In genomic region chr9:114271556-114272510, GRCh38 we compare ENCODE assay signal across 9 cellular contexts. TPM values are rescaled to one million over a fixed set of nuclear protein-coding genes. Genes with fewer than 3 reads are reported as not detected.
DNase-seq lines count a peak whose midpoint lies in the region; ATAC-seq, FAIRE-seq and TF ChIP-seq lines count a peak whose summit lies in the region.
"Had no signal": no experiment of that assay in that cellular context is flagged by ENCODE, and none has a peak within 500 bp of the region (broad histone marks: within the 10 kb centered on the region; RNA-seq: fewer than 3 reads in every experiment).

No MANE protein-coding gene starts in this region.

- peak; percentile 52 for DNase-seq in natural killer cell treated with Interleukin-12 subunit alpha and Interleukin-12 subunit beta and Interleukin-15 and Interleukin-18, amount 100 ng/mL, for 72 hours (ENCODE audit: low spot score)
- DNase-seq in natural killer cell (no peak), astrocyte (ENCODE audit: low read depth) (peak; percentile 46), keratinocyte (ENCODE audit: low read depth, low spot score) (no peak), aorta (peak; percentile 62 to 84), epidermal melanocyte (ENCODE audit: insufficient read length, low spot score) (no peak), T-helper 9 cell (no peak)
- no peak for DNase-seq in effector CD4-positive, alpha-beta T cell
- DNase-seq: stimulated activated naive CD4-positive, alpha-beta T cell treated with Interleukin-2 at 50 U/mL for 16 hours had no signal

- peak in 1 of 2 donors; percentile 17 for ATAC-seq in natural killer cell treated with Interleukin-12 subunit alpha and Interleukin-12 subunit beta and Interleukin-15 and Interleukin-18, amount 100 ng/mL, for 72 hours
- ATAC-seq in natural killer cell (no peak), aorta (ENCODE audit: low FRiP score) (peak; percentile 65)

- no peaks in the 10 kb centered on the region for H3K9me3 Mint-ChIP-seq in natural killer cell treated with Interleukin-12 subunit alpha and Interleukin-12 subunit beta and Interleukin-15 and Interleukin-18, amount 100 ng/mL, for 72 hours
- H3K9me3 Mint-ChIP-seq in natural killer cell (no peaks in the 10 kb centered on the region), astrocyte (ENCODE audit: unreplicated experiment) (no peaks in the 10 kb centered on the region)

- H3K4me3 ChIP-seq in astrocyte (ENCODE audit: insufficient read depth, low read depth, low read length) (no peak overlapping the region), keratinocyte (ENCODE audit: control insufficient read depth in 2 of 3, extremely low read depth in 1 of 3, insufficient read depth in 2 of 3, low read depth in 1 of 3, low read length in 3 of 3) (no peak overlapping the region), aorta (ENCODE audit: low read length in 2 of 2) (no peak overlapping the region)

- no peak overlapping the region for H2AFZ ChIP-seq in astrocyte (ENCODE audit: low read depth, low read length)
- H2AFZ ChIP-seq in keratinocyte (ENCODE audit: control insufficient read depth, low read length), result no peak overlapping the region

- no peak overlapping the region for H3K27ac Mint-ChIP-seq in natural killer cell treated with Interleukin-12 subunit alpha and Interleukin-12 subunit beta and Interleukin-15 and Interleukin-18, amount 100 ng/mL, for 72 hours
- H3K27ac Mint-ChIP-seq in natural killer cell (no peak overlapping the region), astrocyte (ENCODE audit: unreplicated experiment) (peak overlapping the region; percentile 55)

- H3K27me3 ChIP-seq in astrocyte (ENCODE audit: insufficient read depth, low read length) (peaks cover 2% of the 10 kb centered on the region), keratinocyte (ENCODE audit: control insufficient read depth, extremely low read depth, insufficient read depth, low read length) (no peaks in the 10 kb centered on the region), aorta (ENCODE audit: control insufficient read depth in 1 of 2, insufficient read depth in 2 of 2, low read length in 1 of 2) (no peaks in the 10 kb centered on the region)

- H3K9ac ChIP-seq in astrocyte (ENCODE audit: low read length) (no peak overlapping the region), keratinocyte (ENCODE audit: control insufficient read depth, extremely low read depth, insufficient read depth, low read length) (no peak overlapping the region)

- 38 to 68% methylated on average over 18 of the region's 18 CpGs for WGBS in aorta, 2 donors

- no peak for TF ChIP-seq CTCF in natural killer cell (IDR thresholded peaks at IDR 0.05)
- peak; percentile 29 for TF ChIP-seq CTCF in astrocyte (IDR thresholded peaks at IDR 0.05; ENCODE audit: insufficient read depth, low read depth, low read length)
- peak; percentile 14 to 50 (median 43) for TF ChIP-seq CTCF in keratinocyte (optimal IDR thresholded peaks at IDR 0.05 in 1 of 3, IDR thresholded peaks at IDR 0.05 in 1 of 3, conservative IDR thresholded peaks at IDR 0.05 in 1 of 3; ENCODE audit: extremely low read depth in 1 of 3, insufficient read depth in 2 of 3, low read length in 3 of 3)

- no peak overlapping the region for H3K4me3 Mint-ChIP-seq in natural killer cell treated with Interleukin-12 subunit alpha and Interleukin-12 subunit beta and Interleukin-15 and Interleukin-18, amount 100 ng/mL, for 72 hours
- H3K4me3 Mint-ChIP-seq in natural killer cell (no peak overlapping the region), astrocyte (ENCODE audit: unreplicated experiment) (no peak overlapping the region)

- H3K36me3 Mint-ChIP-seq in natural killer cell treated with Interleukin-12 subunit alpha and Interleukin-12 subunit beta and Interleukin-15 and Interleukin-18, amount 100 ng/mL, for 72 hours, result no peaks in the 10 kb centered on the region
- H3K36me3 Mint-ChIP-seq in natural killer cell (no peaks in the 10 kb centered on the region), astrocyte (ENCODE audit: low read depth, unreplicated experiment) (peaks cover 21% of the 10 kb centered on the region)

- H3K9me3 ChIP-seq in astrocyte (ENCODE audit: insufficient read depth, low read depth, low read length) (no peaks in the 10 kb centered on the region), keratinocyte (ENCODE audit: control insufficient read depth, low read depth, low read length) (no peaks in the 10 kb centered on the region), aorta (ENCODE audit: control insufficient read depth, low read length) (no peaks in the 10 kb centered on the region)

- H4K20me1 ChIP-seq in astrocyte (ENCODE audit: insufficient read depth, low read length) (peaks cover 5% of the 10 kb centered on the region), keratinocyte (ENCODE audit: control insufficient read depth, extremely low read depth, insufficient read depth, low read length) (peaks cover 3% of the 10 kb centered on the region)

- H3K4me1 ChIP-seq in astrocyte (ENCODE audit: insufficient read depth, low read length), result peaks cover 22% of the 10 kb centered on the region
- peaks cover 41% of the 10 kb centered on the region for H3K4me1 ChIP-seq in keratinocyte (ENCODE audit: control insufficient read depth, extremely low read depth, insufficient read depth, low read length)
- no peaks in the 10 kb centered on the region for H3K4me1 ChIP-seq in aorta (ENCODE audit: control insufficient read depth in 1 of 2, insufficient read depth in 2 of 2, low read length in 2 of 2)

- H3K4me1 Mint-ChIP-seq in natural killer cell treated with Interleukin-12 subunit alpha and Interleukin-12 subunit beta and Interleukin-15 and Interleukin-18, amount 100 ng/mL, for 72 hours (ENCODE audit: low read depth in 2 of 2), result no peaks in the 10 kb centered on the region
- H3K4me1 Mint-ChIP-seq in natural killer cell (no peaks in the 10 kb centered on the region), astrocyte (ENCODE audit: low read depth, unreplicated experiment) (peaks cover 15% of the 10 kb centered on the region)

- no peak overlapping the region for H3K27ac ChIP-seq in astrocyte (ENCODE audit: low read depth, low read length)
- no peak overlapping the region for H3K27ac ChIP-seq in keratinocyte (ENCODE audit: control insufficient read depth, insufficient read depth, low read length)
- H3K27ac ChIP-seq in aorta (ENCODE audit: low read depth in 1 of 2, low read length in 2 of 2), result no peak overlapping the region

- H3K4me2 ChIP-seq in astrocyte (ENCODE audit: low read length) (no peak overlapping the region), keratinocyte (ENCODE audit: control insufficient read depth, extremely low read depth, insufficient read depth, low read depth, low read length) (no peak overlapping the region)

- dilution Hi-C loops in keratinocyte (cut with MboI; ENCODE audit: extremely low pct_ligation_motif_present, low sequenced_read_pairs), result no loop called here

- intact Hi-C loops in natural killer cell (cut with micrococcal nuclease), result no loop called here
- intact Hi-C loops in aorta (cut with DNase I), result loop anchor here (1.0 to 5.0 kb wide), 3 partner anchors 115 to 165 kb away; partner anchors contain the start of gene COL27A1 (in 2 of the 2)

- peaks cover 8% of the 10 kb centered on the region for H3K36me3 ChIP-seq in astrocyte (ENCODE audit: insufficient read depth, low read length)
- H3K36me3 ChIP-seq in keratinocyte (ENCODE audit: control insufficient read depth in 2 of 2, extremely low read depth in 1 of 2, insufficient read depth in 2 of 2, low read length in 2 of 2), result peaks cover 5 to 13% of the 10 kb centered on the region in 2 experiments
- H3K36me3 ChIP-seq in aorta (ENCODE audit: control insufficient read depth in 1 of 2, insufficient read depth in 2 of 2, low read length in 1 of 2), result no peaks in the 10 kb centered on the region

- H3K79me2 ChIP-seq in astrocyte (ENCODE audit: insufficient read depth, low read length) (no peaks in the 10 kb centered on the region), keratinocyte (ENCODE audit: control insufficient read depth, insufficient read depth, low read length) (no peaks in the 10 kb centered on the region)

- H3K27me3 Mint-ChIP-seq in natural killer cell treated with Interleukin-12 subunit alpha and Interleukin-12 subunit beta and Interleukin-15 and Interleukin-18, amount 100 ng/mL, for 72 hours, result peaks cover 6 to 12% of the 10 kb centered on the region in 2 donors
- peaks cover 8 to 9% of the 10 kb centered on the region in 2 donors for H3K27me3 Mint-ChIP-seq in natural killer cell (ENCODE audit: low read depth in 2 of 2)
- no peaks in the 10 kb centered on the region for H3K27me3 Mint-ChIP-seq in astrocyte (ENCODE audit: low read depth, unreplicated experiment)

- no peaks in the 10 kb centered on the region for H3K9me1 ChIP-seq in keratinocyte (ENCODE audit: control insufficient read depth, extremely low read depth, insufficient read depth, low read length)

- no peak for FAIRE-seq in astrocyte (lab: Jason Lieb, UNC)
- no peak for FAIRE-seq in keratinocyte (lab: Jason Lieb, UNC)

RNA-seq across cellular contexts. Expression of gene ORM1, which starts 51.1 kb away (rescaled TPM):
- total RNA-seq in natural killer cell treated with Interleukin-12 subunit alpha and Interleukin-12 subunit beta and Interleukin-15 and Interleukin-18, amount 100 ng/mL, for 72 hours, result not detected
- total RNA-seq in natural killer cell, result under 1 TPM in 1 of 3 donors, not detected in 2; 1.00 TPM
- not detected in 2 replicates for total RNA-seq in astrocyte
- polyA plus RNA-seq in keratinocyte, result not detected in 3 replicates
- polyA plus RNA-seq in keratinocyte (2011; ENCODE audit: low read depth), result not detected
- not detected in 2 replicates for polyA plus RNA-seq in keratinocyte (2011; cell fraction: cytosol; rRNA removed)
- not detected in 2 replicates for polyA plus RNA-seq in keratinocyte (2011; cell fraction: nucleus; rRNA removed)
- polyA plus RNA-seq in keratinocyte (2012; ENCODE audit: low replicate concordance), result not detected in 2 replicates
- polyA minus RNA-seq in keratinocyte, result not detected in 3 replicates
- not detected for polyA minus RNA-seq in keratinocyte (2011; cell fraction: cytosol; rRNA and poly(A)+ RNA removed)
- polyA minus RNA-seq in keratinocyte (2011; cell fraction: nucleus; rRNA and poly(A)+ RNA removed), result not detected in 2 replicates
- under 1 TPM in 1 of 2 donors, not detected in 1; 0.45 TPM for total RNA-seq in aorta
- 1 to 10 TPM in 1 of 2 donors, under 1 TPM in 1; 0.28 to 3.0 TPM for polyA plus RNA-seq in aorta

RNA-seq across cellular contexts. Expression of gene ORM2, which starts 57.8 kb away (rescaled TPM):
- not detected for total RNA-seq in natural killer cell treated with Interleukin-12 subunit alpha and Interleukin-12 subunit beta and Interleukin-15 and Interleukin-18, amount 100 ng/mL, for 72 hours
- total RNA-seq in natural killer cell (not detected), astrocyte (not detected in 2 replicates), aorta (not detected)
- polyA plus RNA-seq in keratinocyte (not detected in 3 replicates), aorta (not detected)
- not detected for polyA plus RNA-seq in keratinocyte (2011; ENCODE audit: low read depth)
- not detected in 2 replicates for polyA plus RNA-seq in keratinocyte (2011; cell fraction: cytosol; rRNA removed)
- not detected in 2 replicates for polyA plus RNA-seq in keratinocyte (2011; cell fraction: nucleus; rRNA removed)
- not detected in 2 replicates for polyA plus RNA-seq in keratinocyte (2012; ENCODE audit: low replicate concordance)
- not detected in 3 replicates for polyA minus RNA-seq in keratinocyte
- not detected for polyA minus RNA-seq in keratinocyte (2011; cell fraction: cytosol; rRNA and poly(A)+ RNA removed)
- polyA minus RNA-seq in keratinocyte (2011; cell fraction: nucleus; rRNA and poly(A)+ RNA removed), result not detected in 2 replicates

Comparison
In these comparisons a context has a peak if more than half of its experiments do, and no peak if none do; other contexts are left out.
1. DNase-seq: peak in natural killer cell treated with Interleukin-12 subunit alpha and Interleukin-12 subunit beta and Interleukin-15 and Interleukin-18, amount 100 ng/mL, for 72 hours (single experiment), astrocyte (single experiment) and aorta (2 of 2); none in natural killer cell (single experiment), keratinocyte (single experiment), epidermal melanocyte (single experiment), effector CD4-positive, alpha-beta T cell (single experiment) and T-helper 9 cell (single experiment).